Comparison of ENCODE assay signal across 18 cellular contexts in genomic region chr2:5539281-5540211, GRCh38.
A peak's percentile ranks its signal among the peaks of the same experiment; 100 is the strongest.
DNase-seq lines count a peak whose midpoint lies in the region; ATAC-seq and TF ChIP-seq lines count a peak whose summit lies in the region.
"Had no signal": no experiment of that assay in that cellular context is flagged by ENCODE, and none has a peak within 500 bp of the region (broad histone marks: within the 10 kb centered on the region; RNA-seq: fewer than 3 reads in every experiment).

No MANE protein-coding gene starts in this region.

- CTCF ChIA-PET in MCF 10A (lab: Yijun Ruan, JAX), result no interaction called here

- ATAC-seq in HG02973 (IDR thresholded peaks at IDR 0.05; ENCODE audit: unreplicated experiment), result no peak
- ATAC-seq: activated T-cell treated with anti-CD3 and anti-CD28 coated beads, Interleukin-2, amount 50 U/mL, for 4 hours; gastroesophageal sphincter had no signal

- POLR2A ChIA-PET in MCF 10A (lab: Yijun Ruan, JAX), result interaction anchor here (0.6 kb wide), 1 partner anchor 1049 kb away, joined by 3 read pairs; no protein-coding TSS in a partner anchor

- DNase-seq in DMS53 treated with DMSO at 0.1 percent for 48 hours (lab: John Stamatoyannopoulos, UW; ENCODE audit: unreplicated experiment) (peak; percentile 13), NCI-H2227 (lab: John Stamatoyannopoulos, UW; ENCODE audit: unreplicated experiment) (peak; percentile 33), hepatocyte (ENCODE audit: low spot score) (peak; percentile 59), MCF 10A (ENCODE audit: unreplicated experiment) (no peak), kidney tubule cell (ENCODE audit: low spot score) (no peak), SW480 (ENCODE audit: low spot score) (no peak)
- DNase-seq: activated CD4-positive, alpha-beta T cell treated with anti-CD3 and anti-CD28 coated beads, Interleukin-2, amount 10 ng/mL, durations not matched to agents 24 days and 14 days; activated naive CD8-positive, alpha-beta T cell treated with anti-CD3 and anti-CD28 coated beads, Interleukin-2, amount 10 ng/mL, durations not matched to agents 7 days and 5 days; activated T-cell treated with anti-CD3 and anti-CD28 coated beads, Interleukin-2, amount 50 U/mL, for 4 hours; NCI-H2171; stimulated activated CD4-positive, alpha-beta T cell treated with anti-CD3 and anti-CD28 coated beads, Interleukin-4, amount 100 ng/mL, for 4 hours; T1000; tibial artery had no signal

- H3K36me3 Mint-ChIP-seq in MCF 10A (ENCODE audit: insufficient read depth, unreplicated experiment), result no peaks in the 10 kb centered on the region
- H3K36me3 Mint-ChIP-seq: activated naive CD8-positive, alpha-beta T cell treated with anti-CD3 and anti-CD28 coated beads, Interleukin-2, amount 10 ng/mL, durations not matched to agents 7 days and 5 days had no signal

- H3K4me1 Mint-ChIP-seq in MCF 10A (ENCODE audit: insufficient read depth, unreplicated experiment), result no peaks in the 10 kb centered on the region
- H3K4me1 Mint-ChIP-seq: activated CD4-positive, alpha-beta T cell treated with anti-CD3 and anti-CD28 coated beads, Interleukin-2, amount 10 ng/mL, durations not matched to agents 24 days and 14 days; activated naive CD8-positive, alpha-beta T cell treated with anti-CD3 and anti-CD28 coated beads, Interleukin-2, amount 10 ng/mL, durations not matched to agents 7 days and 5 days; central memory CD8-positive, alpha-beta T cell had no signal

- H3K36me3 ChIP-seq in hepatocyte (replicated peaks; ENCODE audit: insufficient read depth, low read depth), result no peaks in the 10 kb centered on the region
- H3K36me3 ChIP-seq in neuron (ENCODE audit: insufficient read depth, low read length), result no peaks in the 10 kb centered on the region
- H3K36me3 ChIP-seq: gastroesophageal sphincter, SJSA1, tibial artery had no signal

- H2AFZ ChIP-seq in hepatocyte (peak overlapping the region; percentile 50), neuron (ENCODE audit: low read depth, low read length) (peak overlapping the region; percentile 68)

- H3K9me2 ChIP-seq in hepatocyte (replicated peaks; ENCODE audit: insufficient read depth), result no peaks in the 10 kb centered on the region

- H3K27me3 Mint-ChIP-seq in MCF 10A (ENCODE audit: insufficient read depth, unreplicated experiment), result no peaks in the 10 kb centered on the region
- H3K27me3 Mint-ChIP-seq: activated CD4-positive, alpha-beta T cell treated with anti-CD3 and anti-CD28 coated beads, Interleukin-2, amount 10 ng/mL, durations not matched to agents 24 days and 14 days; activated naive CD8-positive, alpha-beta T cell treated with anti-CD3 and anti-CD28 coated beads, Interleukin-2, amount 10 ng/mL, durations not matched to agents 7 days and 5 days; central memory CD8-positive, alpha-beta T cell had no signal

- TF ChIP-seq CTCF in hepatocyte (IDR thresholded peaks at IDR 0.05; ENCODE audit: poor library complexity) (no peak), MCF 10A (IDR thresholded peaks at IDR 0.05; ENCODE audit: unreplicated experiment) (no peak)

- H3K27ac Mint-ChIP-seq in MCF 10A (ENCODE audit: low read depth, unreplicated experiment), result no peak overlapping the region
- H3K27ac Mint-ChIP-seq: activated CD4-positive, alpha-beta T cell treated with anti-CD3 and anti-CD28 coated beads, Interleukin-2, amount 10 ng/mL, durations not matched to agents 24 days and 14 days; activated naive CD8-positive, alpha-beta T cell treated with anti-CD3 and anti-CD28 coated beads, Interleukin-2, amount 10 ng/mL, durations not matched to agents 7 days and 5 days had no signal

- BruUV-seq in MCF 10A (replicated peaks; lab: Mats Ljungman, UMichigan), result no TSS peak

- H3K4me1 ChIP-seq in hepatocyte (ENCODE audit: insufficient read depth) (peaks cover 21% of the 10 kb centered on the region), neuron (ENCODE audit: insufficient read depth, low read length) (peaks cover 33% of the 10 kb centered on the region)
- H3K4me1 ChIP-seq: gastroesophageal sphincter, SJSA1, tibial artery had no signal

- H4K20me1 ChIP-seq in hepatocyte (ENCODE audit: insufficient read depth, poor library complexity, severe bottlenecking), result no peaks in the 10 kb centered on the region

- no peak overlapping the region for H3K4me3 ChIP-seq in hepatocyte
- no peak overlapping the region for H3K4me3 ChIP-seq in neuron (ENCODE audit: low read length)
- H3K4me3 ChIP-seq: gastroesophageal sphincter, SJSA1, tibial artery had no signal

- H3K79me2 ChIP-seq in hepatocyte, result no peaks in the 10 kb centered on the region

- peak overlapping the region; percentile 76 for H3K4me2 ChIP-seq in hepatocyte

- H3K27ac ChIP-seq in hepatocyte, result peak overlapping the region; percentile 87
- H3K27ac ChIP-seq: gastroesophageal sphincter, SJSA1, tibial artery had no signal

- no peaks in the 10 kb centered on the region for H3K9me3 ChIP-seq in hepatocyte (ENCODE audit: low read depth)
- H3K9me3 ChIP-seq in neuron (ENCODE audit: low read length), result peaks cover 7% of the 10 kb centered on the region

- intact Hi-C loops in MCF 10A (cut with micrococcal nuclease), result no loop called here

- peaks cover 2% of the 10 kb centered on the region for H3K9me3 Mint-ChIP-seq in MCF 10A (ENCODE audit: unreplicated experiment)

- H3K4me3 Mint-ChIP-seq in MCF 10A (ENCODE audit: unreplicated experiment), result no peak overlapping the region
- H3K4me3 Mint-ChIP-seq: activated CD4-positive, alpha-beta T cell treated with anti-CD3 and anti-CD28 coated beads, Interleukin-2, amount 10 ng/mL, durations not matched to agents 24 days and 14 days; activated naive CD8-positive, alpha-beta T cell treated with anti-CD3 and anti-CD28 coated beads, Interleukin-2, amount 10 ng/mL, durations not matched to agents 7 days and 5 days; activated T-cell treated with anti-CD3 and anti-CD28 coated beads, Interleukin-2, amount 50 U/mL, for 4 hours; central memory CD8-positive, alpha-beta T cell had no signal

- WGBS in hepatocyte (ENCODE audit: low lambda C conversion rate, missing lambda C conversion rate), result 15% methylated on average over 18 of the region's 18 CpGs

- H3K27me3 ChIP-seq in hepatocyte (no peaks in the 10 kb centered on the region), neuron (ENCODE audit: insufficient read depth, low read length) (no peaks in the 10 kb centered on the region)
- H3K27me3 ChIP-seq: SJSA1 had no signal

Comparison
In these comparisons a context has a peak if more than half of its experiments do, and no peak if none do; other contexts are left out.
1. DNase-seq: peak in DMS53 treated with DMSO at 0.1 percent for 48 hours (single experiment), NCI-H2227 (single experiment) and hepatocyte (single experiment); none in MCF 10A (single experiment), kidney tubule cell (single experiment) and SW480 (single experiment).